ENCODE assay signal across 8 cellular contexts in genomic region chr16:14629919-14630619, GRCh38. TPM values are rescaled to one million over a fixed set of nuclear protein-coding genes. Genes with fewer than 3 reads are reported as not detected.
A peak's percentile ranks its signal among the peaks of the same experiment; 100 is the strongest.
DNase-seq lines count a peak whose midpoint lies in the region; ATAC-seq and TF ChIP-seq lines count a peak whose summit lies in the region.

TSS of gene PARN (minus strand) at chr16:14630260. CDS start at chr16:14630125, 135 bp downstream.

- H3K9ac ChIP-seq in mucosa of rectum (ENCODE audit: low read depth in 1 of 2, low read length in 2 of 2), result peak within 1 kb of the TSS; percentile 99

- no peaks in the 10 kb centered on the region for H3K27me3 ChIP-seq in mucosa of rectum (ENCODE audit: control insufficient read depth in 2 of 2, insufficient read depth in 2 of 2, low read length in 2 of 2)

- peak within 1 kb of the TSS; percentile 99 for H3K27ac Mint-ChIP-seq in activated T-cell treated with anti-CD3 and anti-CD28 coated beads, Interleukin-2, amount 50 U/mL, for 24 hours

- TF ChIP-seq POLR2A in erythroblast (IDR thresholded peaks at IDR 0.05; ENCODE audit: low read length), result peak; percentile 96

- no peaks in the 10 kb centered on the region for H3K27me3 Mint-ChIP-seq in activated T-cell treated with anti-CD3 and anti-CD28 coated beads, Interleukin-2, amount 50 U/mL, for 24 hours

- H3K4me3 Mint-ChIP-seq in activated T-cell treated with anti-CD3 and anti-CD28 coated beads, Interleukin-2, amount 50 U/mL, for 24 hours, result peak within 1 kb of the TSS; percentile 95

- no peaks in the 10 kb centered on the region for H3K9me3 Mint-ChIP-seq in activated T-cell treated with anti-CD3 and anti-CD28 coated beads, Interleukin-2, amount 50 U/mL, for 24 hours

- H3K27ac ChIP-seq in mucosa of rectum (ENCODE audit: low read depth in 2 of 2, low read length in 2 of 2), result peak within 1 kb of the TSS; percentile 94 to 96

- peak; percentile 45 for ATAC-seq in GM21619 (IDR thresholded peaks at IDR 0.05; ENCODE audit: unreplicated experiment)

- peaks cover 18 to 24% of the 10 kb centered on the region in 2 donors for H3K36me3 ChIP-seq in mucosa of rectum (ENCODE audit: control insufficient read depth in 2 of 2, insufficient read depth in 2 of 2, low read length in 2 of 2)

- H3K36me3 Mint-ChIP-seq in activated T-cell treated with anti-CD3 and anti-CD28 coated beads, Interleukin-2, amount 50 U/mL, for 24 hours (ENCODE audit: low read depth), result peaks cover 70% of the 10 kb centered on the region

- peak within 1 kb of the TSS; percentile 87 to 88 for H3K4me3 ChIP-seq in mucosa of rectum (ENCODE audit: low read length in 2 of 2)

- peaks cover 26 to 33% of the 10 kb centered on the region in 2 donors for H3K4me1 ChIP-seq in mucosa of rectum (ENCODE audit: control insufficient read depth in 2 of 2, insufficient read depth in 2 of 2, low read length in 2 of 2)

- DNase-seq in DMS 273 treated with DMSO at 0.1 percent for 48 hours (lab: John Stamatoyannopoulos, UW) (peak; percentile 91), KG1 (lab: John Stamatoyannopoulos, UW) (peak; percentile 87), erythroblast (lab: John Stamatoyannopoulos, UW) (peak; percentile 99)
- DNase-seq in activated T-cell treated with anti-CD3 and anti-CD28 coated beads, Interleukin-2, amount 50 U/mL, for 24 hours, result peak; percentile 98
- peak; percentile 93 to 96 for DNase-seq in stimulated activated CD8-positive, alpha-beta memory T cell treated with anti-CD3 and anti-CD28 coated beads, Interleukin-4, amount 100 ng/mL, for 4 hours (ENCODE audit: low read depth in 2 of 2, low spot score in 1 of 2)

- H3K9me3 ChIP-seq in mucosa of rectum (ENCODE audit: control insufficient read depth in 2 of 2, low read length in 2 of 2), result no peaks in the 10 kb centered on the region

- H3K4me1 Mint-ChIP-seq in activated T-cell treated with anti-CD3 and anti-CD28 coated beads, Interleukin-2, amount 50 U/mL, for 24 hours (ENCODE audit: low read depth), result peaks cover 61% of the 10 kb centered on the region

TF ChIP-seq in PFSK-1, 5 proteins besides CTCF, POLR2A, EP300 and RAD21:
- TF ChIP-seq FOXP2 (optimal IDR thresholded peaks at IDR 0.05; ENCODE audit: borderline replicate concordance, extremely low read depth, extremely low read length, insufficient read depth) (peak; percentile 85), REST (IDR thresholded peaks at IDR 0.05; ENCODE audit: insufficient read depth in 1 of 2, low read depth in 2 of 2, low read length in 2 of 2) (no peak), POLR2AphosphoS5 (IDR thresholded peaks at IDR 0.05; ENCODE audit: low read depth, low read length) (peak; percentile 93), TAF1 (IDR thresholded peaks at IDR 0.05; ENCODE audit: borderline replicate concordance, insufficient read depth, low read length) (peak; percentile 75; the same call in 1 of the 2 replicates), SIN3A (IDR thresholded peaks at IDR 0.05; ENCODE audit: borderline replicate concordance, insufficient read depth, low read length) (peak; percentile 86; the same call in 1 of the 2 replicates)
TF ChIP-seq in PFSK-1: peak in this region for 4.

RNA-seq across cellular contexts. Expression of gene PARN, which starts in this region (rescaled TPM):
- 15.6 TPM for polyA plus RNA-seq in PFSK-1 (2012; ENCODE audit: insufficient read length, low read depth)

Comparison
In these comparisons a context has a peak if more than half of its experiments do, and no peak if none do; other contexts are left out.
1. Peak in every context shown above with its lines: DNase-seq, ATAC-seq, H3K4me3 ChIP-seq and H3K27ac ChIP-seq.